Comparison of ENCODE assay signal across 29 cellular contexts in genomic region chr21:27695246-27695645, GRCh38.
"Had no signal": no experiment of that assay in that cellular context is flagged by ENCODE, and none has a peak within 500 bp of the region (broad histone marks: within the 10 kb centered on the region; RNA-seq: fewer than 3 reads in every experiment).

No MANE protein-coding gene starts in this region.

- DNase-seq: activated CD4-positive, alpha-beta memory T cell treated with anti-CD3 and anti-CD28 coated beads, Interleukin-2, amount 10 ng/mL, durations not matched to agents 7 days and 5 days; activated CD4-positive, alpha-beta T cell treated with anti-CD3 and anti-CD28 coated beads for 1 hour; activated CD4-positive, alpha-beta T cell treated with anti-CD3 and anti-CD28 coated beads for 4 hours; activated CD4-positive, alpha-beta T cell treated with anti-CD3 and anti-CD28 coated beads, Interleukin-2, amount 10 ng/mL, durations not matched to agents 7 days and 5 days; activated CD4-positive, alpha-beta T cell treated with anti-CD3 and anti-CD28 coated beads, Interleukin-2, amount 50 U/mL, for 4 hours; activated CD8-positive, alpha-beta memory T cell treated with anti-CD3 and anti-CD28 coated beads, Interleukin-2, amount 50 U/mL, for 48 hours; activated effector memory CD4-positive, alpha-beta T cell treated with Interleukin-2 at 50 U/mL for 16 hours; activated gamma-delta T cell treated with Interleukin-2 at 50 U/mL for 16 hours; activated naive CD4-positive, alpha-beta T cell treated with anti-CD3 and anti-CD28 coated beads, Interleukin-2, amount 50 U/mL, for 16 hours; activated naive CD4-positive, alpha-beta T cell treated with Interleukin-2 at 50 U/mL for 16 hours; activated T-cell treated with anti-CD3 and anti-CD28 coated beads for 4 hours; activated T-cell treated with anti-CD3 and anti-CD28 coated beads, Interleukin-2, amount 50 U/mL, for 4 hours; amniotic stem cell; anterior cingulate cortex; body of pancreas; central memory CD4-positive, alpha-beta T cell; cerebellar nuclear complex; cortex of kidney; effector CD8-positive, alpha-beta T cell; esophagus squamous epithelium; foreskin melanocyte; T-helper 1 cell; T-helper 17 cell; T1000 had no signal

- H3K4me1 ChIP-seq: body of pancreas, esophagus squamous epithelium had no signal

- FAIRE-seq: colon, endothelial cell of umbilical vein had no signal

- H3K9me3 ChIP-seq: body of pancreas, esophagus squamous epithelium had no signal

- H3K27ac ChIP-seq: body of pancreas, cardiac muscle cell, epithelial cell of prostate, esophagus squamous epithelium had no signal

- H3K27me3 ChIP-seq: body of pancreas, cardiac muscle cell, esophagus squamous epithelium had no signal

- H3K4me3 ChIP-seq: body of pancreas, cardiac muscle cell, esophagus squamous epithelium had no signal

- H3K36me3 ChIP-seq: cardiac muscle cell, esophagus squamous epithelium had no signal

- ATAC-seq: activated T-cell treated with anti-CD3 and anti-CD28 coated beads, Interleukin-2, amount 50 U/mL, for 4 hours; activated T-helper 17 cell treated with anti-CD3 and anti-CD28 coated beads, Interleukin-2, amount 50 U/mL, for 72 hours; body of pancreas; T-helper 17 cell had no signal
